Comparison of ENCODE assay signal across 13 cellular contexts in genomic region chr1:39261712-39262221, GRCh38. TPM values are rescaled to one million over a fixed set of nuclear protein-coding genes. Genes with fewer than 3 reads are reported as not detected.
DNase-seq lines count a peak whose midpoint lies in the region; ATAC-seq, FAIRE-seq and TF ChIP-seq lines count a peak whose summit lies in the region.
"Had no signal": no experiment of that assay in that cellular context is flagged by ENCODE, and none has a peak within 500 bp of the region (broad histone marks: within the 10 kb centered on the region; RNA-seq: fewer than 3 reads in every experiment).

No MANE protein-coding gene starts in this region.

- peaks cover 13% of the 10 kb centered on the region for H3K4me1 ChIP-seq in RWPE2 (ENCODE audit: insufficient read depth, poor library complexity, severe bottlenecking)

- H3K36me3 ChIP-seq in RWPE2 (ENCODE audit: low read depth) = peaks cover 24% of the 10 kb centered on the region

- FAIRE-seq in D721Med (lab: Jason Lieb, UNC) = no peak

- H3K9me3 ChIP-seq in RWPE2 (ENCODE audit: severe bottlenecking) = no peaks in the 10 kb centered on the region
- H3K9me3 ChIP-seq: heart left ventricle, tibial nerve had no signal

- no peaks in the 10 kb centered on the region for H3K27me3 Mint-ChIP-seq in activated naive CD4-positive, alpha-beta T cell treated with anti-CD3 and anti-CD28 coated beads for 36 hours (ENCODE audit: low read depth)
- H3K27me3 Mint-ChIP-seq in central memory CD8-positive, alpha-beta T cell = no peaks in the 10 kb centered on the region
- H3K27me3 Mint-ChIP-seq: progenitor cell of endocrine pancreas had no signal

- H3K27me3 ChIP-seq in RWPE2 (ENCODE audit: insufficient read depth, poor library complexity, severe bottlenecking) = no peaks in the 10 kb centered on the region
- H3K27me3 ChIP-seq: heart left ventricle, tibial nerve had no signal

- DNase-seq in activated naive CD4-positive, alpha-beta T cell treated with anti-CD3 and anti-CD28 coated beads for 36 hours = no peak
- DNase-seq in activated naive CD4-positive, alpha-beta T cell (lab: John Stamatoyannopoulos, UW) = no peak
- DNase-seq in RWPE2 (ENCODE audit: low spot score) (no peak), Right ventricle myocardium superior (no peak), D721Med (ENCODE audit: insufficient read length, low spot score) (no peak), medulla oblongata (ENCODE audit: extremely low spot score) (no peak)
- DNase-seq in central memory CD8-positive, alpha-beta T cell (ENCODE audit: low spot score in 2 of 2) = no peak
- DNase-seq in stimulated activated effector memory CD8-positive, alpha-beta T cell treated with anti-CD3 and anti-CD28 coated beads, Interleukin-12 subunit alpha, Interleukin-12 subunit beta, amount 100 ng/mL, for 72 hours (ENCODE audit: low spot score in 2 of 2) = no peak
- DNase-seq: heart left ventricle, NCI-H2081, SIG-M5 had no signal

- H3K36me3 Mint-ChIP-seq in activated naive CD4-positive, alpha-beta T cell treated with anti-CD3 and anti-CD28 coated beads for 36 hours (ENCODE audit: low read depth) = peaks cover 13% of the 10 kb centered on the region
- H3K36me3 Mint-ChIP-seq in central memory CD8-positive, alpha-beta T cell (ENCODE audit: insufficient read depth) = peaks cover 27% of the 10 kb centered on the region
- no peaks in the 10 kb centered on the region for H3K36me3 Mint-ChIP-seq in stimulated activated effector memory CD8-positive, alpha-beta T cell treated with anti-CD3 and anti-CD28 coated beads, Interleukin-12 subunit alpha, Interleukin-12 subunit beta, amount 100 ng/mL, for 72 hours

- TF ChIP-seq CTCF in RWPE2 (IDR thresholded peaks at IDR 0.05; ENCODE audit: poor library complexity, severe bottlenecking) (no peak), D721Med (IDR thresholded peaks at IDR 0.05; ENCODE audit: insufficient read depth, missing control alignments) (no peak)

- intact Hi-C loops in activated naive CD4-positive, alpha-beta T cell treated with anti-CD3 and anti-CD28 coated beads for 36 hours (cut with micrococcal nuclease) = loop anchor here (10.0 kb wide), 2 partner anchors 273 to 393 kb away; no protein-coding TSS in a partner anchor
- intact Hi-C loops in Right ventricle myocardium superior (cut with DNase I) = no loop called here

- peaks cover 52% of the 10 kb centered on the region for H3K4me1 Mint-ChIP-seq in activated naive CD4-positive, alpha-beta T cell treated with anti-CD3 and anti-CD28 coated beads for 36 hours (ENCODE audit: low read depth)
- H3K4me1 Mint-ChIP-seq in central memory CD8-positive, alpha-beta T cell = peaks cover 52% of the 10 kb centered on the region
- H3K4me1 Mint-ChIP-seq in stimulated activated effector memory CD8-positive, alpha-beta T cell treated with anti-CD3 and anti-CD28 coated beads, Interleukin-12 subunit alpha, Interleukin-12 subunit beta, amount 100 ng/mL, for 72 hours = peaks cover 57% of the 10 kb centered on the region

- no peaks in the 10 kb centered on the region for H3K9me3 Mint-ChIP-seq in activated naive CD4-positive, alpha-beta T cell treated with anti-CD3 and anti-CD28 coated beads for 36 hours
- H3K9me3 Mint-ChIP-seq in central memory CD8-positive, alpha-beta T cell = no peaks in the 10 kb centered on the region
- H3K9me3 Mint-ChIP-seq in stimulated activated effector memory CD8-positive, alpha-beta T cell treated with anti-CD3 and anti-CD28 coated beads, Interleukin-12 subunit alpha, Interleukin-12 subunit beta, amount 100 ng/mL, for 72 hours = no peaks in the 10 kb centered on the region

- H3K4me3 Mint-ChIP-seq in activated naive CD4-positive, alpha-beta T cell treated with anti-CD3 and anti-CD28 coated beads for 36 hours = no peak overlapping the region
- H3K4me3 Mint-ChIP-seq in central memory CD8-positive, alpha-beta T cell = no peak overlapping the region
- H3K4me3 Mint-ChIP-seq in stimulated activated effector memory CD8-positive, alpha-beta T cell treated with anti-CD3 and anti-CD28 coated beads, Interleukin-12 subunit alpha, Interleukin-12 subunit beta, amount 100 ng/mL, for 72 hours = peak overlapping the region; percentile 15

- CTCF ChIA-PET in activated naive CD4-positive, alpha-beta T cell treated with anti-CD3 and anti-CD28 coated beads for 36 hours (lab: Charles Lee) = interaction anchor here (0.9 to 17.9 kb wide), 7 partner anchors 41 to 277 kb away, joined by 3 to 257 read pairs (median 3); no protein-coding TSS in a partner anchor

- peak overlapping the region; percentile 23 for H3K27ac ChIP-seq in RWPE2 (ENCODE audit: poor library complexity, severe bottlenecking)
- H3K27ac ChIP-seq: tibial nerve had no signal

- no peak overlapping the region for H3K4me3 ChIP-seq in RWPE2 (ENCODE audit: severe bottlenecking)
- H3K4me3 ChIP-seq: heart left ventricle, tibial nerve had no signal

- peak overlapping the region; percentile 8 for H3K27ac Mint-ChIP-seq in activated naive CD4-positive, alpha-beta T cell treated with anti-CD3 and anti-CD28 coated beads for 36 hours
- peak overlapping the region; percentile 39 for H3K27ac Mint-ChIP-seq in central memory CD8-positive, alpha-beta T cell (ENCODE audit: low read depth)
- peak overlapping the region; percentile 84 for H3K27ac Mint-ChIP-seq in stimulated activated effector memory CD8-positive, alpha-beta T cell treated with anti-CD3 and anti-CD28 coated beads, Interleukin-12 subunit alpha, Interleukin-12 subunit beta, amount 100 ng/mL, for 72 hours
- H3K27ac Mint-ChIP-seq: progenitor cell of endocrine pancreas had no signal

- ATAC-seq in RWPE2 (ENCODE audit: low read depth) (peak; percentile 77), Right ventricle myocardium superior (ENCODE audit: poor library complexity) (no peak)
- no peak for ATAC-seq in central memory CD8-positive, alpha-beta T cell (replicated peaks; ENCODE audit: extremely low read depth, poor library complexity, severe bottlenecking)
- no peak for ATAC-seq in stimulated activated effector memory CD8-positive, alpha-beta T cell treated with anti-CD3 and anti-CD28 coated beads, Interleukin-12 subunit alpha, Interleukin-12 subunit beta, amount 100 ng/mL, for 72 hours
- ATAC-seq: heart left ventricle had no signal

RNA-seq across cellular contexts. Expression of gene MACF1, which starts 57.3 kb away (rescaled TPM):
- 100 to 1,000 TPM; 174 to 179 TPM for total RNA-seq in activated naive CD4-positive, alpha-beta T cell treated with anti-CD3 and anti-CD28 coated beads for 36 hours
- total RNA-seq in Right ventricle myocardium superior = 200 TPM

Comparison
In these comparisons a context has a peak if more than half of its experiments do, and no peak if none do; other contexts are left out.
1. H3K27ac Mint-ChIP-seq: peak in every context shown above with its lines; median percentile 84 in stimulated activated effector memory CD8-positive, alpha-beta T cell treated with anti-CD3 and anti-CD28 coated beads, Interleukin-12 subunit alpha, Interleukin-12 subunit beta, amount 100 ng/mL, for 72 hours; 39 in central memory CD8-positive, alpha-beta T cell; 8 in activated naive CD4-positive, alpha-beta T cell treated with anti-CD3 and anti-CD28 coated beads for 36 hours.